ENCODE assay signal across 20 cellular contexts in genomic region chr15:81820236-81820635, GRCh38.
"Had no signal": no experiment of that assay in that cellular context is flagged by ENCODE, and none has a peak within 500 bp of the region (broad histone marks: within the 10 kb centered on the region; RNA-seq: fewer than 3 reads in every experiment).

No MANE protein-coding gene starts in this region.

- H3K4me1 ChIP-seq: adrenal gland, colonic mucosa, heart right ventricle, right lobe of liver, upper lobe of left lung had no signal

- H3K36me3 ChIP-seq: adrenal gland, colonic mucosa, heart right ventricle, right lobe of liver, upper lobe of left lung had no signal

- H3K9me3 ChIP-seq: adrenal gland, colonic mucosa, right lobe of liver, upper lobe of left lung had no signal

- H3K27me3 ChIP-seq: colonic mucosa, right lobe of liver, upper lobe of left lung had no signal

- DNase-seq: activated CD4-positive, alpha-beta memory T cell treated with anti-CD3 and anti-CD28 coated beads for 36 hours; activated CD4-positive, alpha-beta T cell treated with anti-CD3 and anti-CD28 coated beads for 4 hours; activated CD4-positive, CD25-positive, alpha-beta regulatory T cell; activated CD8-positive, alpha-beta memory T cell treated with anti-CD3 and anti-CD28 coated beads, Interleukin-2, amount 10 ng/mL, durations not matched to agents 7 days and 5 days; activated gamma-delta T cell treated with Interleukin-2 at 50 U/mL for 16 hours; activated T-cell treated with anti-CD3 and anti-CD28 coated beads for 4 hours; adrenal gland; colonic mucosa; heart right ventricle; islet precursor cell; left cardiac atrium; nephron progenitor cell; nucleus accumbens; right lobe of liver; stimulated activated CD4-positive, alpha-beta T cell treated with anti-CD3 and anti-CD28 coated beads, Interleukin-2, amount 100 ng/mL, for 48 hours; stimulated activated CD8-positive, alpha-beta memory T cell treated with anti-CD3 and anti-CD28 coated beads, Interleukin-4, amount 100 ng/mL, for 48 hours; stimulated activated naive CD4-positive, alpha-beta T cell; T-helper 9 cell; upper lobe of left lung had no signal

- ATAC-seq: activated CD8-positive, alpha-beta memory T cell treated with anti-CD3 and anti-CD28 coated beads, Interleukin-2, amount 10 ng/mL, durations not matched to agents 7 days and 5 days; activated naive CD4-positive, alpha-beta T cell treated with anti-CD3 and anti-CD28 coated beads, Interleukin-2, amount 50 U/mL, for 72 hours; heart right ventricle; left cardiac atrium; right lobe of liver had no signal

- H3K4me3 ChIP-seq: adrenal gland, colonic mucosa, heart right ventricle, right lobe of liver, upper lobe of left lung had no signal

- H3K27ac ChIP-seq: adrenal gland, colonic mucosa, heart right ventricle, right lobe of liver, upper lobe of left lung had no signal
